In genomic region chr2:75503048-75503607, GRCh38 we compare ENCODE assay signal across 13 cellular contexts. TPM values are rescaled to one million over a fixed set of nuclear protein-coding genes. Genes with fewer than 3 reads are reported as not detected.
A peak's percentile ranks its signal among the peaks of the same experiment; 100 is the strongest.
DNase-seq lines count a peak whose midpoint lies in the region; ATAC-seq and TF ChIP-seq lines count a peak whose summit lies in the region.
"Had no signal": no experiment of that assay in that cellular context is flagged by ENCODE, and none has a peak within 500 bp of the region (broad histone marks: within the 10 kb centered on the region; RNA-seq: fewer than 3 reads in every experiment).

No MANE protein-coding gene starts in this region.

- intact Hi-C loops in gastrocnemius medialis (cut with DNase I; ENCODE audit: low total_unique reads) = no loop called here

- in situ Hi-C loops in gastrocnemius medialis (cut with MboI; ENCODE audit: low sequenced_read_pairs in 4 of 4) = no loop called here

- DNase-seq in DMS153 (lab: John Stamatoyannopoulos, UW) (peak; percentile 19), DMS153 treated with DMSO at 0.1 percent for 48 hours (lab: John Stamatoyannopoulos, UW; ENCODE audit: unreplicated experiment) (no peak), SK-N-SH (no peak), foreskin fibroblast (peak; percentile 68 to 82), gastrocnemius medialis (no peak), NCI-H2107 treated with DMSO at 0.1 percent for 48 hours (lab: John Stamatoyannopoulos, UW; ENCODE audit: unreplicated experiment) (no peak)
- DNase-seq in activated CD4-positive, alpha-beta T cell treated with anti-CD3 and anti-CD28 coated beads, Interleukin-2, amount 50 U/mL, for 4 hours = no peak
- DNase-seq: activated B cell treated with CpG ODN at 0.5 μM for 24 hours; activated gamma-delta T cell; effector CD4-positive, alpha-beta T cell; NCI-H1092 treated with DMSO at 0.1 percent for 48 hours had no signal

- H3K27me3 ChIP-seq in SK-N-SH (ENCODE audit: insufficient read depth) = no peaks in the 10 kb centered on the region
- no peaks in the 10 kb centered on the region for H3K27me3 ChIP-seq in gastrocnemius medialis

- H3K27ac ChIP-seq in SK-N-SH (ENCODE audit: low read depth in 2 of 2, low read length in 1 of 2) (peak overlapping the region; percentile 87 to 94), gastrocnemius medialis (peak overlapping the region in 1 of 4 donors; percentile 6)
- H3K27ac ChIP-seq: 22Rv1 had no signal

- H2AFZ ChIP-seq in SK-N-SH (ENCODE audit: low read depth) = no peak overlapping the region

- CTCF ChIA-PET in SK-N-SH (lab: Yijun Ruan, JAX) = interaction anchor here (0.7 to 2.2 kb wide), 8 partner anchors 9 to 135 kb away, joined by 3 to 9 read pairs (median 4); no protein-coding TSS in a partner anchor

- peak overlapping the region; percentile 34 for H3K4me2 ChIP-seq in SK-N-SH

- H3K9ac ChIP-seq in SK-N-SH = peak overlapping the region; percentile 46; the same call in 1 of the 2 replicates

- no peaks in the 10 kb centered on the region for H3K9me3 ChIP-seq in SK-N-SH
- H3K9me3 ChIP-seq in gastrocnemius medialis = no peaks in the 10 kb centered on the region

- H3K4me1 ChIP-seq in SK-N-SH (ENCODE audit: control insufficient read depth in 1 of 2, insufficient read depth in 2 of 2, low read depth in 1 of 2, low read length in 1 of 2) (peaks cover 10 to 56% of the 10 kb centered on the region in 2 experiments), gastrocnemius medialis (no peaks in the 10 kb centered on the region)

- no peak for TF ChIP-seq RAD21 in SK-N-SH (IDR thresholded peaks at IDR 0.05; ENCODE audit: low read length)

- TF ChIP-seq CTCF in SK-N-SH (IDR thresholded peaks at IDR 0.05) = no peak
- no peak for TF ChIP-seq CTCF in foreskin fibroblast (IDR thresholded peaks at IDR 0.05; ENCODE audit: low read depth, low read length)
- TF ChIP-seq CTCF in gastrocnemius medialis (IDR thresholded peaks at IDR 0.05 in 4 of 5, conservative IDR thresholded peaks at IDR 0.05 in 1 of 5) = no peak

- TF ChIP-seq POLR2A in gastrocnemius medialis (IDR thresholded peaks at IDR 0.05) = no peak

- peaks cover 89% of the 10 kb centered on the region for H3K79me2 ChIP-seq in SK-N-SH (ENCODE audit: insufficient read depth)

- TF ChIP-seq EP300 in SK-N-SH (IDR thresholded peaks at IDR 0.05; ENCODE audit: borderline replicate concordance in 1 of 2, low read depth in 1 of 2, low read length in 1 of 2) = peak in 1 of 2 experiments; percentile 68; a peak in 1 of 4 replicates

- ATAC-seq in gastrocnemius medialis (peak; percentile 36 to 46), HG03469 (IDR thresholded peaks at IDR 0.05; ENCODE audit: unreplicated experiment) (no peak)

- POLR2A ChIA-PET in SK-N-SH (lab: Yijun Ruan, JAX) = no interaction called here

- H4K20me1 ChIP-seq in SK-N-SH (ENCODE audit: insufficient read depth) = peaks cover 6% of the 10 kb centered on the region

- peaks cover 20 to 45% of the 10 kb centered on the region in 2 experiments for H3K36me3 ChIP-seq in SK-N-SH (replicated peaks in 1 of 2; ENCODE audit: control insufficient read depth in 1 of 2, insufficient read depth in 2 of 2, low read length in 1 of 2)
- no peaks in the 10 kb centered on the region for H3K36me3 ChIP-seq in gastrocnemius medialis

- H3K4me3 ChIP-seq in SK-N-SH (ENCODE audit: low read depth in 2 of 2, low read length in 1 of 2) (no peak overlapping the region), foreskin fibroblast (ENCODE audit: low read depth in 1 of 2, low read length in 2 of 2) (no peak overlapping the region), gastrocnemius medialis (no peak overlapping the region)

- H3F3A ChIP-seq in SK-N-SH (replicated peaks; ENCODE audit: insufficient read depth) = peaks cover 67% of the 10 kb centered on the region

- WGBS in SK-N-SH (ENCODE audit: low lambda C conversion rate) = 0% methylated on average over 2 of the region's 2 CpGs

- no peaks in the 10 kb centered on the region for H3K9me2 ChIP-seq in SK-N-SH

TF ChIP-seq in SK-N-SH, 30 proteins besides CTCF, POLR2A, EP300 and RAD21 (continues in another document):
- TF ChIP-seq USF2 (IDR thresholded peaks at IDR 0.05; ENCODE audit: borderline replicate concordance, low read depth, low read length) = no peak
- TF ChIP-seq TCF12 (IDR thresholded peaks at IDR 0.05) = peak; percentile 86
- TF ChIP-seq NFIC (IDR thresholded peaks at IDR 0.05; ENCODE audit: borderline replicate concordance) = peak; percentile 68
- TF ChIP-seq MXI1 (IDR thresholded peaks at IDR 0.05; ENCODE audit: low read depth, low read length) = no peak
- TF ChIP-seq, protein P1, sequence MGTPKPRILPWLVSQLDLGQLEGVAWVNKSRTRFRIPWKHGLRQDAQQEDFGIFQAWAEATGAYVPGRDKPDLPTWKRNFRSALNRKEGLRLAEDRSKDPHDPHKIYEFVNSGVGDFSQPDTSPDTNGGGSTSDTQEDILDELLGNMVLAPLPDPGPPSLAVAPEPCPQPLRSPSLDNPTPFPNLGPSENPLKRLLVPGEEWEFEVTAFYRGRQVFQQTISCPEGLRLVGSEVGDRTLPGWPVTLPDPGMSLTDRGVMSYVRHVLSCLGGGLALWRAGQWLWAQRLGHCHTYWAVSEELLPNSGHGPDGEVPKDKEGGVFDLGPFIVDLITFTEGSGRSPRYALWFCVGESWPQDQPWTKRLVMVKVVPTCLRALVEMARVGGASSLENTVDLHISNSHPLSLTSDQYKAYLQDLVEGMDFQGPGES (IDR thresholded peaks at IDR 0.05; ENCODE audit: low read depth, low read length) = no peak
- 0 out of 2 replicates have a peak, but pooled peaks have one; percentile 15 for TF ChIP-seq FOXM1 (IDR thresholded peaks at IDR 0.05; ENCODE audit: low read depth)
- no peak for TF ChIP-seq TAF1 (IDR thresholded peaks at IDR 0.05; ENCODE audit: borderline replicate concordance, low read depth, low read length)
- TF ChIP-seq ZBTB33 (IDR thresholded peaks at IDR 0.05; ENCODE audit: borderline replicate concordance, low read depth) = no peak
- TF ChIP-seq POLR2AphosphoS5 (IDR thresholded peaks at IDR 0.05; ENCODE audit: low read depth, low read length) = peak; percentile 64; the same call in 1 of the 2 replicates
- TF ChIP-seq, protein P2, sequence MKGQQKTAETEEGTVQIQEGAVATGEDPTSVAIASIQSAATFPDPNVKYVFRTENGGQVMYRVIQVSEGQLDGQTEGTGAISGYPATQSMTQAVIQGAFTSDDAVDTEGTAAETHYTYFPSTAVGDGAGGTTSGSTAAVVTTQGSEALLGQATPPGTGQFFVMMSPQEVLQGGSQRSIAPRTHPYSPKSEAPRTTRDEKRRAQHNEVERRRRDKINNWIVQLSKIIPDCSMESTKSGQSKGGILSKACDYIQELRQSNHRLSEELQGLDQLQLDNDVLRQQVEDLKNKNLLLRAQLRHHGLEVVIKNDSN (IDR thresholded peaks at IDR 0.05; ENCODE audit: borderline replicate concordance, low read depth) = no peak
- peak; percentile 20; the same call in 1 of the 2 replicates for TF ChIP-seq MEF2A (IDR thresholded peaks at IDR 0.05; ENCODE audit: borderline replicate concordance, low read depth)
- no peak for TF ChIP-seq RCOR1 (IDR thresholded peaks at IDR 0.05; ENCODE audit: low read length)
- TF ChIP-seq GATA2 (CRISPR knock-in tag; IDR thresholded peaks at IDR 0.05) = no peak

RNA-seq across cellular contexts. Expression of gene EVA1A, which starts 57.6 kb away (rescaled TPM):
- polyA plus RNA-seq in SK-N-SH (2012; rRNA removed) = 79.0 and 93.0 TPM in 2 replicates
- 54.3 and 67.8 TPM in 2 replicates for polyA plus RNA-seq in SK-N-SH (2012; cell fraction: cytosol; rRNA removed)
- polyA plus RNA-seq in SK-N-SH (2012; cell fraction: nucleus; rRNA removed) = 76.0 and 133 TPM in 2 replicates
- 1 to 10 TPM in 2 of 4 donors, under 1 TPM in 2; 0.16 to 2.4 (median 0.82) TPM for total RNA-seq in gastrocnemius medialis
- total RNA-seq: activated B cell treated with CpG ODN at 0.5 μM for 24 hours had no signal

Comparison
In these comparisons a context has a peak if more than half of its experiments do, and no peak if none do; other contexts are left out.
1. DNase-seq: peak in DMS153 (single experiment) and foreskin fibroblast (2 of 2); none in DMS153 treated with DMSO at 0.1 percent for 48 hours (single experiment), SK-N-SH (single experiment), gastrocnemius medialis (0 of 2), activated CD4-positive, alpha-beta T cell treated with anti-CD3 and anti-CD28 coated beads, Interleukin-2, amount 50 U/mL, for 4 hours (0 of 2) and NCI-H2107 treated with DMSO at 0.1 percent for 48 hours (single experiment).